In genomic region chr5:31048282-31048974, GRCh38 we compare ENCODE assay signal across 29 cellular contexts.
A peak's percentile ranks its signal among the peaks of the same experiment; 100 is the strongest.
DNase-seq lines count a peak whose midpoint lies in the region; ATAC-seq and TF ChIP-seq lines count a peak whose summit lies in the region.
"Had no signal": no experiment of that assay in that cellular context is flagged by ENCODE, and none has a peak within 500 bp of the region (broad histone marks: within the 10 kb centered on the region; RNA-seq: fewer than 3 reads in every experiment).

No MANE protein-coding gene starts in this region.

- H3K4me1 ChIP-seq in HUES48 (ENCODE audit: control insufficient read depth, insufficient read depth, low read length): peaks cover 46% of the 10 kb centered on the region
- peaks cover 26% of the 10 kb centered on the region for H3K4me1 ChIP-seq in body of pancreas
- H3K4me1 ChIP-seq: BLaER1, heart left ventricle, suprapubic skin had no signal

- H3K4me3 Mint-ChIP-seq in nephron: no peak overlapping the region
- H3K4me3 Mint-ChIP-seq: activated CD8-positive, alpha-beta memory T cell treated with anti-CD3 and anti-CD28 coated beads, Interleukin-2, amount 10 ng/mL, durations not matched to agents 7 days and 5 days; activated naive CD4-positive, alpha-beta T cell treated with anti-CD3 and anti-CD28 coated beads, Interleukin-2, amount 50 U/mL, for 24 hours; activated T-helper 1 cell treated with anti-CD3 and anti-CD28 coated beads, Interleukin-12 subunit alpha, Interleukin-12 subunit beta, Interleukin-2, Interleukin-4 antibody, amounts not matched to agents 30 ng/mL and 10 ng/mL and 1 ng/mL, durations not matched to agents 14 hours and 24 hours and 36 hours; WTC11 had no signal

- H3K27me3 Mint-ChIP-seq in nephron (ENCODE audit: low read depth): no peaks in the 10 kb centered on the region
- H3K27me3 Mint-ChIP-seq: activated CD8-positive, alpha-beta memory T cell treated with anti-CD3 and anti-CD28 coated beads, Interleukin-2, amount 10 ng/mL, durations not matched to agents 7 days and 5 days; activated naive CD4-positive, alpha-beta T cell treated with anti-CD3 and anti-CD28 coated beads, Interleukin-2, amount 50 U/mL, for 24 hours had no signal

- DNase-seq in NCI-H2081 treated with DMSO at 0.1 percent for 48 hours (lab: John Stamatoyannopoulos, UW) (peak; percentile 98), body of pancreas (no peak), DMS114 treated with DMSO at 0.1 percent for 48 hours (lab: John Stamatoyannopoulos, UW; ENCODE audit: unreplicated experiment) (no peak), T1000 (lab: John Stamatoyannopoulos, UW) (no peak)
- no peak for DNase-seq in activated T-cell treated with anti-CD3 and anti-CD28 coated beads, Interleukin-2, amount 50 U/mL, for 48 hours
- DNase-seq: activated CD4-positive, alpha-beta T cell treated with anti-CD3 and anti-CD28 coated beads, Interleukin-2, amount 50 U/mL, for 1 hour; activated CD8-positive, alpha-beta memory T cell treated with anti-CD3 and anti-CD28 coated beads, Interleukin-2, amount 10 ng/mL, durations not matched to agents 7 days and 5 days; amygdala; Caco-2; DND-41; foreskin fibroblast; HCEC 1CT; heart left ventricle; kidney; NCI-H1694; Peyer's patch; stimulated activated naive CD4-positive, alpha-beta T cell; SW 1271; T-helper 9 cell had no signal

- no peak overlapping the region for H3K4me3 ChIP-seq in HUES48 (ENCODE audit: low read depth, low read length)
- no peak overlapping the region for H3K4me3 ChIP-seq in body of pancreas
- H3K4me3 ChIP-seq: BLaER1, coronary artery, heart left ventricle, K562, Peyer's patch, suprapubic skin had no signal

- H3K9me3 ChIP-seq in HUES48 (ENCODE audit: control insufficient read depth, insufficient read depth, low read length) (no peaks in the 10 kb centered on the region), body of pancreas (no peaks in the 10 kb centered on the region)
- H3K9me3 ChIP-seq: BLaER1, Caco-2, Peyer's patch, suprapubic skin had no signal

- H3K9me3 Mint-ChIP-seq in nephron: no peaks in the 10 kb centered on the region

- WGBS in body of pancreas, 2 donors: 35 to 37% methylated on average over 7 of the region's 7 CpGs

- no peak for TF ChIP-seq POLR2A in body of pancreas (IDR thresholded peaks at IDR 0.05)

- peak overlapping the region; percentile 11 to 55 (median 22) for H3K27ac Mint-ChIP-seq in nephron
- H3K27ac Mint-ChIP-seq: activated CD8-positive, alpha-beta memory T cell treated with anti-CD3 and anti-CD28 coated beads, Interleukin-2, amount 10 ng/mL, durations not matched to agents 7 days and 5 days; activated naive CD4-positive, alpha-beta T cell treated with anti-CD3 and anti-CD28 coated beads, Interleukin-2, amount 50 U/mL, for 24 hours; activated T-helper 1 cell treated with anti-CD3 and anti-CD28 coated beads, Interleukin-12 subunit alpha, Interleukin-12 subunit beta, Interleukin-2, Interleukin-4 antibody, amounts not matched to agents 30 ng/mL and 10 ng/mL and 1 ng/mL, durations not matched to agents 14 hours and 24 hours and 36 hours had no signal

- no peaks in the 10 kb centered on the region for H3K36me3 Mint-ChIP-seq in nephron (ENCODE audit: low read depth)
- H3K36me3 Mint-ChIP-seq: activated CD8-positive, alpha-beta memory T cell treated with anti-CD3 and anti-CD28 coated beads, Interleukin-2, amount 10 ng/mL, durations not matched to agents 7 days and 5 days; activated naive CD4-positive, alpha-beta T cell treated with anti-CD3 and anti-CD28 coated beads, Interleukin-2, amount 50 U/mL, for 24 hours; WTC11 had no signal

- no peaks in the 10 kb centered on the region for H3K36me3 ChIP-seq in HUES48 (ENCODE audit: control insufficient read depth, insufficient read depth, low read length)
- H3K36me3 ChIP-seq in body of pancreas (replicated peaks in 1 of 2; ENCODE audit: insufficient read depth in 1 of 2, low read depth in 2 of 2): no peaks in the 10 kb centered on the region
- H3K36me3 ChIP-seq: BLaER1, heart left ventricle, Peyer's patch, suprapubic skin had no signal

- TF ChIP-seq CTCF in body of pancreas (IDR thresholded peaks at IDR 0.05) (no peak), nephron (IDR thresholded peaks at IDR 0.05; ENCODE audit: unreplicated experiment in 3 of 3) (no peak)

- H3K9ac ChIP-seq in HUES48 (ENCODE audit: low read depth, low read length): no peak overlapping the region
- H3K9ac ChIP-seq: BLaER1 had no signal

- H3K27me3 ChIP-seq in HUES48 (ENCODE audit: control insufficient read depth, insufficient read depth, low read length) (no peaks in the 10 kb centered on the region), body of pancreas (no peaks in the 10 kb centered on the region)
- H3K27me3 ChIP-seq: BLaER1, heart left ventricle, Peyer's patch, suprapubic skin had no signal

- peaks cover 23% of the 10 kb centered on the region for H3K4me1 Mint-ChIP-seq in nephron
- H3K4me1 Mint-ChIP-seq: activated CD8-positive, alpha-beta memory T cell treated with anti-CD3 and anti-CD28 coated beads, Interleukin-2, amount 10 ng/mL, durations not matched to agents 7 days and 5 days; activated naive CD4-positive, alpha-beta T cell treated with anti-CD3 and anti-CD28 coated beads, Interleukin-2, amount 50 U/mL, for 24 hours had no signal

- intact Hi-C loops in body of pancreas (cut with DNase I): no loop called here

- H3K27ac ChIP-seq in HUES48 (ENCODE audit: low read depth, low read length) (peak overlapping the region; percentile 16), body of pancreas (peak overlapping the region in 2 of 4 donors; percentile 36 to 46)
- H3K27ac ChIP-seq: BLaER1, coronary artery, heart left ventricle, suprapubic skin had no signal

- ATAC-seq in body of pancreas: peak; percentile 52
- ATAC-seq in HG03039 (IDR thresholded peaks at IDR 0.05; ENCODE audit: unreplicated experiment): no peak
- ATAC-seq: activated CD8-positive, alpha-beta memory T cell treated with anti-CD3 and anti-CD28 coated beads, Interleukin-2, amount 10 ng/mL, durations not matched to agents 7 days and 5 days; heart left ventricle; K562; WTC11 had no signal
